In genomic region chr11:128725630-128726461, GRCh38 we compare ENCODE assay signal across 8 cellular contexts. TPM values are rescaled to one million over a fixed set of nuclear protein-coding genes. Genes with fewer than 3 reads are reported as not detected.
DNase-seq lines count a peak whose midpoint lies in the region; ATAC-seq and TF ChIP-seq lines count a peak whose summit lies in the region.

No MANE protein-coding gene starts in this region.

- no peak overlapping the region for H2BK12ac ChIP-seq in neuronal stem cell (ENCODE audit: low read length)

- H3K9ac ChIP-seq in neuronal stem cell (ENCODE audit: low read depth, low read length, poor library complexity), result no peak overlapping the region

- H3K18ac ChIP-seq in neuronal stem cell (ENCODE audit: low read length), result no peak overlapping the region

- H3K4me1 ChIP-seq in Peyer's patch, result peaks cover 0 to 68% (median 54%) of the 10 kb centered on the region in 4 donors
- peaks cover 16 to 27% of the 10 kb centered on the region in 2 donors for H3K4me1 ChIP-seq in neuronal stem cell (ENCODE audit: control insufficient read depth in 2 of 2, insufficient read depth in 1 of 2, low read depth in 1 of 2, low read length in 2 of 2)
- peaks cover 17% of the 10 kb centered on the region for H3K4me1 ChIP-seq in testis

- no peak overlapping the region for H2AK5ac ChIP-seq in neuronal stem cell (ENCODE audit: low read depth, low read length)

- H2AFZ ChIP-seq in neuronal stem cell (ENCODE audit: low read length), result peak overlapping the region; percentile 2

- H3K36me3 ChIP-seq in Peyer's patch (no peaks in the 10 kb centered on the region), neuronal stem cell (replicated peaks in 1 of 2; ENCODE audit: control insufficient read depth in 2 of 2, insufficient read depth in 2 of 2, low read length in 2 of 2) (no peaks in the 10 kb centered on the region), testis (ENCODE audit: low read depth, missing control alignments) (no peaks in the 10 kb centered on the region)

- H3K4ac ChIP-seq in neuronal stem cell (ENCODE audit: low read length), result no peak overlapping the region

- TF ChIP-seq POLR2A in Peyer's patch (IDR thresholded peaks at IDR 0.05), result no peak
- TF ChIP-seq POLR2A in testis (IDR thresholded peaks at IDR 0.05), result no peak

- no peak overlapping the region for H2BK5ac ChIP-seq in neuronal stem cell (ENCODE audit: low read length)

- DNase-seq in Peyer's patch, result peak in 2 of 3 donors; percentile 66 to 69
- DNase-seq in central memory CD4-positive, alpha-beta T cell, result peak; percentile 89
- DNase-seq in neuronal stem cell (ENCODE audit: low spot score), result no peak
- no peak for DNase-seq in testis
- DNase-seq in ecto neural progenitor cell (ENCODE audit: low spot score), result no peak
- DNase-seq in mesenteric fat pad (ENCODE audit: low spot score), result no peak

- H2BK120ac ChIP-seq in neuronal stem cell (ENCODE audit: low read depth, low read length), result no peak overlapping the region

- intact Hi-C loops in testis (cut with DNase I; ENCODE audit: low total_unique reads), result no loop called here

- TF ChIP-seq CTCF in Peyer's patch (IDR thresholded peaks at IDR 0.05) (no peak), testis (IDR thresholded peaks at IDR 0.05) (no peak)

- peak overlapping the region in 1 of 4 donors; percentile 29 for H3K4me3 ChIP-seq in Peyer's patch
- no peak overlapping the region for H3K4me3 ChIP-seq in neuronal stem cell (ENCODE audit: low read length in 2 of 2)
- no peak overlapping the region for H3K4me3 ChIP-seq in testis

- ATAC-seq in GM18868 (IDR thresholded peaks at IDR 0.05; ENCODE audit: unreplicated experiment), result peak; percentile 54
- ATAC-seq in HG02938 (IDR thresholded peaks at IDR 0.05; ENCODE audit: unreplicated experiment), result peak; percentile 40

- no peak overlapping the region for H3K23ac ChIP-seq in neuronal stem cell (ENCODE audit: low read depth, low read length, poor library complexity)

- H4K91ac ChIP-seq in neuronal stem cell (ENCODE audit: low read depth, low read length, poor library complexity), result no peak overlapping the region

- H3K4me2 ChIP-seq in neuronal stem cell (ENCODE audit: insufficient read depth, low read length, poor library complexity, severe bottlenecking), result no peak overlapping the region

- H3K27me3 ChIP-seq in Peyer's patch, result no peaks in the 10 kb centered on the region
- peaks cover 0 to 2% (median 0%) of the 10 kb centered on the region in 3 experiments for H3K27me3 ChIP-seq in neuronal stem cell (ENCODE audit: control insufficient read depth in 3 of 3, insufficient read depth in 3 of 3, low read depth in 1 of 3, low read length in 3 of 3)
- no peaks in the 10 kb centered on the region for H3K27me3 ChIP-seq in testis

- H3K9me3 ChIP-seq in Peyer's patch, result no peaks in the 10 kb centered on the region
- no peaks in the 10 kb centered on the region for H3K9me3 ChIP-seq in neuronal stem cell (replicated peaks in 1 of 2; ENCODE audit: control insufficient read depth in 2 of 2, insufficient read depth in 1 of 2, low read depth in 1 of 2, low read length in 2 of 2)
- H3K9me3 ChIP-seq in testis, result no peaks in the 10 kb centered on the region

- H3K27ac ChIP-seq in Peyer's patch (peak overlapping the region; percentile 56 to 83 (median 64)), neuronal stem cell (replicated peaks; ENCODE audit: low read length) (no peak overlapping the region), testis (no peak overlapping the region)

- H4K8ac ChIP-seq in neuronal stem cell (ENCODE audit: low read depth, low read length), result no peak overlapping the region

- no peak overlapping the region for H3K14ac ChIP-seq in neuronal stem cell (ENCODE audit: low read length)

- no peaks in the 10 kb centered on the region for H3K79me1 ChIP-seq in neuronal stem cell (ENCODE audit: low read depth, low read length)

- WGBS in neuronal stem cell (ENCODE audit: extremely low coverage in 2 of 2, insufficient read length in 2 of 2, insufficient replicate concordance in 1 of 2), 2 donors, result no CpG with 5 or more reads among the region's 11 CpGs
- WGBS in testis, 2 donors, result 73 to 80% methylated on average over 11 of the region's 11 CpGs

- no peak overlapping the region for H2BK15ac ChIP-seq in neuronal stem cell (ENCODE audit: low read length)

RNA-seq across cellular contexts. Expression of gene FLI1, which starts 32.0 kb away (rescaled TPM):
- total RNA-seq in Peyer's patch, result 10 to 100 TPM in 3 of 4 donors, 1 to 10 TPM in 1; 7.7 to 66.8 (median 15.3) TPM
- 0.06 TPM for polyA plus RNA-seq in neuronal stem cell (2013, experiment 1 of 2)
- 0.03 TPM for polyA plus RNA-seq in neuronal stem cell (2013, experiment 2 of 2)
- 10 to 100 TPM; 13.3 to 16.7 TPM for total RNA-seq in testis
- polyA plus RNA-seq in testis (ENCODE audit: insufficient read depth, low read depth, low replicate concordance), result 8.7 TPM
- 30.9 TPM for total RNA-seq in mesenteric fat pad

Comparison
In these comparisons a context has a peak if more than half of its experiments do, and no peak if none do; other contexts are left out.
1. DNase-seq: peak in Peyer's patch (2 of 3) and central memory CD4-positive, alpha-beta T cell (single experiment); none in neuronal stem cell (single experiment), testis (single experiment), ecto neural progenitor cell (single experiment) and mesenteric fat pad (single experiment).
2. H3K27ac ChIP-seq: peak in Peyer's patch (4 of 4); none in neuronal stem cell (single experiment) and testis (0 of 2).